Comparison of ENCODE assay signal across 11 cellular contexts in genomic region chr14:68368850-68369249, GRCh38.
DNase-seq lines count a peak whose midpoint lies in the region; ATAC-seq, FAIRE-seq and TF ChIP-seq lines count a peak whose summit lies in the region.
"Had no signal": no experiment of that assay in that cellular context is flagged by ENCODE, and none has a peak within 500 bp of the region (broad histone marks: within the 10 kb centered on the region; RNA-seq: fewer than 3 reads in every experiment).

No MANE protein-coding gene starts in this region.

- H3K9me3 ChIP-seq in transverse colon = no peaks in the 10 kb centered on the region
- H3K9me3 ChIP-seq in ascending aorta = no peaks in the 10 kb centered on the region

- no peak for TF ChIP-seq EP300 in transverse colon (IDR thresholded peaks at IDR 0.05; ENCODE audit: low read depth)

- peak; percentile 6 for DNase-seq in activated naive CD4-positive, alpha-beta T cell treated with Interleukin-2 at 50 U/mL for 16 hours
- DNase-seq in activated naive CD4-positive, alpha-beta T cell (lab: John Stamatoyannopoulos, UW) = no peak
- DNase-seq in activated naive CD8-positive, alpha-beta T cell treated with anti-CD3 and anti-CD28 coated beads, Interleukin-2, amount 10 ng/mL, durations not matched to agents 7 days and 5 days = no peak
- no peak for DNase-seq in transverse colon
- no peak for DNase-seq in UCSD-AML1 (lab: John Stamatoyannopoulos, UW; ENCODE audit: unreplicated experiment)
- DNase-seq in ascending aorta (ENCODE audit: low spot score in 2 of 2) = no peak
- no peak for DNase-seq in HTR-8/SVneo (ENCODE audit: insufficient read length, low spot score)
- DNase-seq: effector CD4-positive, alpha-beta T cell; stimulated activated CD8-positive, alpha-beta memory T cell treated with anti-CD3 and anti-CD28 coated beads, Interleukin-4, amount 100 ng/mL, for 48 hours had no signal

- no peak for TF ChIP-seq POLR2A in transverse colon (IDR thresholded peaks at IDR 0.05)

- no peak overlapping the region for H3K27ac Mint-ChIP-seq in activated naive CD8-positive, alpha-beta T cell treated with anti-CD3 and anti-CD28 coated beads, Interleukin-2, amount 10 ng/mL, durations not matched to agents 7 days and 5 days

- POLR2A ChIA-PET in activated naive CD8-positive, alpha-beta T cell treated with anti-CD3 and anti-CD28 coated beads, Interleukin-2, amount 10 ng/mL, durations not matched to agents 7 days and 5 days (lab: Charles Lee) = interaction anchor here (1.3 kb wide), 1 partner anchor 85 kb away, joined by 5 read pairs; no protein-coding TSS in a partner anchor

- H3K36me3 Mint-ChIP-seq in activated naive CD8-positive, alpha-beta T cell treated with anti-CD3 and anti-CD28 coated beads, Interleukin-2, amount 10 ng/mL, durations not matched to agents 7 days and 5 days = peaks cover 15% of the 10 kb centered on the region

- peaks cover 8% of the 10 kb centered on the region for H3K4me1 Mint-ChIP-seq in activated naive CD8-positive, alpha-beta T cell treated with anti-CD3 and anti-CD28 coated beads, Interleukin-2, amount 10 ng/mL, durations not matched to agents 7 days and 5 days

- H3K4me3 Mint-ChIP-seq in activated naive CD8-positive, alpha-beta T cell treated with anti-CD3 and anti-CD28 coated beads, Interleukin-2, amount 10 ng/mL, durations not matched to agents 7 days and 5 days = no peak overlapping the region

- WGBS in transverse colon (ENCODE audit: low coverage in 1 of 2), 2 donors = 64 to 81% methylated on average over 3 of the region's 3 CpGs

- H3K27me3 ChIP-seq in transverse colon (no peaks in the 10 kb centered on the region), ascending aorta (no peaks in the 10 kb centered on the region)

- peaks cover 4% of the 10 kb centered on the region for H3K9me3 Mint-ChIP-seq in activated naive CD8-positive, alpha-beta T cell treated with anti-CD3 and anti-CD28 coated beads, Interleukin-2, amount 10 ng/mL, durations not matched to agents 7 days and 5 days

- H3K4me3 ChIP-seq in transverse colon (no peak overlapping the region), ascending aorta (no peak overlapping the region)

- peak; percentile 50 for ATAC-seq in HG02981 (IDR thresholded peaks at IDR 0.05; ENCODE audit: unreplicated experiment)
- peak; percentile 33 for ATAC-seq in activated naive CD8-positive, alpha-beta T cell treated with anti-CD3 and anti-CD28 coated beads, Interleukin-2, amount 10 ng/mL, durations not matched to agents 7 days and 5 days (ENCODE audit: low read depth)

- H3K27ac ChIP-seq in transverse colon (peak overlapping the region in 3 of 4 donors; percentile 23 to 42 (median 38)), ascending aorta (peak overlapping the region in 1 of 2 donors; percentile 7)

- H3K4me1 ChIP-seq in transverse colon = peaks cover 0 to 34% (median 9%) of the 10 kb centered on the region in 4 donors
- peaks cover 12 to 15% of the 10 kb centered on the region in 2 donors for H3K4me1 ChIP-seq in ascending aorta

- in situ Hi-C loops in transverse colon (cut with MboI; ENCODE audit: low pct_ligation_motif_present in 1 of 4, low pct_unique_long_range_greater_than_20kb in 1 of 4, low sequenced_read_pairs in 3 of 4) = no loop called here

- FAIRE-seq in HTR-8/SVneo (lab: Jason Lieb, UNC) = no peak
- FAIRE-seq: H54 had no signal

- TF ChIP-seq CTCF in transverse colon (IDR thresholded peaks at IDR 0.05) (no peak), ascending aorta (IDR thresholded peaks at IDR 0.05) (no peak)

- H3K27me3 Mint-ChIP-seq in activated naive CD8-positive, alpha-beta T cell treated with anti-CD3 and anti-CD28 coated beads, Interleukin-2, amount 10 ng/mL, durations not matched to agents 7 days and 5 days = no peaks in the 10 kb centered on the region

- H3K36me3 ChIP-seq in transverse colon (no peaks in the 10 kb centered on the region), ascending aorta (no peaks in the 10 kb centered on the region)

- intact Hi-C loops in transverse colon (cut with DNase I; ENCODE audit: low total_unique reads) = no loop called here
- intact Hi-C loops in ascending aorta (cut with DNase I) = no loop called here
